ENCODE assay signal across 12 cellular contexts in the genomic region with DNA sequence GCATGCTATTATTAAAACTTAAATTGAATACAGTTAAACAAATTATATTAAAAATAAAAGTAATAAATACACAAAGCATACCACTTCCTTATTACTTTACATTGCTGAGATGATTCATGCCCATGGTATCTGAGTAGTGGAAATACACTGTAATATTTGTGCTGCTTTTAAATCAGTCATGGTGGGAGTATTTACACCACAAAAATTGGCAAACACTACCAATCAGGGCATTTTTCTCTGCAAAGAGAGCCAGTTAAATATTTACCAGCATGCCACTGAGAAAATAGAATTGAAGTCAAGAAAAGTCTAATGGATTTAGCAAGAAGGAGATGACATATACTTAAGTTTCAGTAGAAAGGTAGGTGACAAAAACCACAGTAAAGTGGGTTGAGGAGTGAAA. TPM values are rescaled to one million over a fixed set of nuclear protein-coding genes. Genes with fewer than 3 reads are reported as not detected.
DNase-seq lines count a peak whose midpoint lies in the region; ATAC-seq and TF ChIP-seq lines count a peak whose summit lies in the region.
"Had no signal": no experiment of that assay in that cellular context is flagged by ENCODE, and none has a peak within 500 bp of the region (broad histone marks: within the 10 kb centered on the region; RNA-seq: fewer than 3 reads in every experiment).

No MANE protein-coding gene starts in this region.

- in situ Hi-C loops in brain microvascular endothelial cell (cut with HindIII; ENCODE audit: low pct_ligation_motif_present, low sequenced_read_pairs): no loop called here

- H3K4me3 ChIP-seq in AG10803 (ENCODE audit: low read length): no peak overlapping the region
- H3K4me3 ChIP-seq in brain microvascular endothelial cell (ENCODE audit: low read depth, low read length): no peak overlapping the region
- H3K4me3 ChIP-seq: pancreas had no signal

- DNase-seq in AG10803 (ENCODE audit: low read depth): peak; percentile 84
- peak; percentile 34 for DNase-seq in HuH-7 (ENCODE audit: low spot score)
- DNase-seq in brain microvascular endothelial cell: peak; percentile 75
- peak; percentile 56 to 74 for DNase-seq in lung microvascular endothelial cell (ENCODE audit: low read depth in 2 of 2)
- no peak for DNase-seq in NCI-H524 (lab: John Stamatoyannopoulos, UW)
- no peak for DNase-seq in activated naive CD4-positive, alpha-beta T cell treated with Interleukin-2 at 50 U/mL for 16 hours
- no peak for DNase-seq in inferior parietal cortex (ENCODE audit: extremely low spot score)
- DNase-seq: central memory CD4-positive, alpha-beta T cell; H7; NCI-H2171 treated with DMSO at 0.1 percent for 48 hours; pancreas had no signal

- no peaks in the 10 kb centered on the region for H3K27me3 ChIP-seq in brain microvascular endothelial cell (replicated peaks)

- ATAC-seq in GM21529 (IDR thresholded peaks at IDR 0.05; ENCODE audit: unreplicated experiment): no peak
- ATAC-seq: pancreas had no signal

- H3K27ac ChIP-seq in brain microvascular endothelial cell: peak overlapping the region; percentile 72
- H3K27ac ChIP-seq: pancreas had no signal

- H3K36me3 ChIP-seq in brain microvascular endothelial cell (replicated peaks): no peaks in the 10 kb centered on the region
- H3K36me3 ChIP-seq: pancreas had no signal

- TF ChIP-seq CTCF in AG10803 (conservative IDR thresholded peaks at IDR 0.05; ENCODE audit: low read length) (no peak), brain microvascular endothelial cell (IDR thresholded peaks at IDR 0.05; ENCODE audit: low read depth, low read length, missing control alignments) (no peak)

RNA-seq across cellular contexts. Expression of a gene that starts 19.6 kb away (rescaled TPM):
- total RNA-seq in lung microvascular endothelial cell: 42.7 and 77.8 TPM in 2 replicates

Comparison
In these comparisons a context has a peak if more than half of its experiments do, and no peak if none do; other contexts are left out.
1. DNase-seq: peak in AG10803 (single experiment), HuH-7 (single experiment), brain microvascular endothelial cell (single experiment) and lung microvascular endothelial cell (2 of 2); none in NCI-H524 (0 of 2), activated naive CD4-positive, alpha-beta T cell treated with Interleukin-2 at 50 U/mL for 16 hours (single experiment) and inferior parietal cortex (single experiment).